8 cellular contexts compared by ENCODE assay signal in genomic region chr12:66144796-66145754, GRCh38. TPM values are rescaled to one million over a fixed set of nuclear protein-coding genes. Genes with fewer than 3 reads are reported as not detected.
DNase-seq lines count a peak whose midpoint lies in the region; ATAC-seq and TF ChIP-seq lines count a peak whose summit lies in the region.

No MANE protein-coding gene starts in this region.

- H3K9me3 Mint-ChIP-seq in T-helper 2 cell treated with Interferon-gamma antibody and Interleukin-4, amounts not matched to agents 5 μg/mL and 100 μg/mL, for 36 hours = peaks cover 26% of the 10 kb centered on the region

- peak; percentile 66 for TF ChIP-seq CTCF in fibroblast of mammary gland (conservative IDR thresholded peaks at IDR 0.05; ENCODE audit: control insufficient read depth, insufficient read depth, low read depth, low read length)
- peak; percentile 69 for TF ChIP-seq CTCF in neutrophil (IDR thresholded peaks at IDR 0.05)

- H3K4me1 Mint-ChIP-seq in T-helper 2 cell treated with Interferon-gamma antibody and Interleukin-4, amounts not matched to agents 5 μg/mL and 100 μg/mL, for 36 hours (ENCODE audit: low read depth) = peaks cover 21% of the 10 kb centered on the region

- peaks cover 68% of the 10 kb centered on the region for H3K36me3 Mint-ChIP-seq in T-helper 2 cell treated with Interferon-gamma antibody and Interleukin-4, amounts not matched to agents 5 μg/mL and 100 μg/mL, for 36 hours (ENCODE audit: low read depth)

- H3K27me3 Mint-ChIP-seq in T-helper 2 cell treated with Interferon-gamma antibody and Interleukin-4, amounts not matched to agents 5 μg/mL and 100 μg/mL, for 36 hours (ENCODE audit: low read depth) = no peaks in the 10 kb centered on the region

- H3K27me3 ChIP-seq in neutrophil = no peaks in the 10 kb centered on the region

- H3K4me3 Mint-ChIP-seq in T-helper 2 cell treated with Interferon-gamma antibody and Interleukin-4, amounts not matched to agents 5 μg/mL and 100 μg/mL, for 36 hours = peak overlapping the region; percentile 6

- peaks cover 37% of the 10 kb centered on the region for H3K36me3 ChIP-seq in neutrophil

- ATAC-seq in GM21526 (IDR thresholded peaks at IDR 0.05; ENCODE audit: low FRiP score, unreplicated experiment) = no peak
- ATAC-seq in GM21515 (IDR thresholded peaks at IDR 0.05; ENCODE audit: unreplicated experiment) = no peak

- H3K27ac ChIP-seq in neutrophil = peak overlapping the region; percentile 86

- H3K27ac Mint-ChIP-seq in T-helper 2 cell treated with Interferon-gamma antibody and Interleukin-4, amounts not matched to agents 5 μg/mL and 100 μg/mL, for 36 hours = peak overlapping the region; percentile 47

- H3K9me3 ChIP-seq in neutrophil = no peaks in the 10 kb centered on the region

- no peak overlapping the region for H3K4me3 ChIP-seq in fibroblast of mammary gland (ENCODE audit: control insufficient read depth, low read depth, low read length)
- H3K4me3 ChIP-seq in neutrophil (ENCODE audit: low read depth in 1 of 2, low read length in 1 of 2) = peak overlapping the region; percentile 39 to 41

- peaks cover 57 to 65% of the 10 kb centered on the region in 2 experiments for H3K4me1 ChIP-seq in neutrophil (ENCODE audit: control insufficient read depth in 1 of 2, insufficient read depth in 1 of 2, low read depth in 1 of 2, low read length in 1 of 2)

- DNase-seq in NCI-H1417 (lab: John Stamatoyannopoulos, UW) (peak in 2 of 3 experiments; percentile 19 to 55), NCI-H1417 treated with DMSO at 0.1 percent for 48 hours (lab: John Stamatoyannopoulos, UW) (no peak), M059J (ENCODE audit: low read depth) (peak; percentile 67), fibroblast of mammary gland (ENCODE audit: low read depth) (peak; percentile 81)
- no peak for DNase-seq in T-helper 2 cell treated with Interferon-gamma antibody and Interleukin-4, amounts not matched to agents 5 μg/mL and 100 μg/mL, for 36 hours (ENCODE audit: low spot score)

RNA-seq across cellular contexts. Expression of gene LLPH, which starts 14.5 kb away (rescaled TPM):
- total RNA-seq in M059J (2014; rRNA removed; shearing (Covaris generic)) = 16.5 and 27.8 TPM in 2 replicates

RNA-seq across cellular contexts. Expression of gene TMBIM4, which starts 24.7 kb away (rescaled TPM):
- total RNA-seq in M059J (2014; rRNA removed; shearing (Covaris generic)) = 153 and 177 TPM in 2 replicates

RNA-seq across cellular contexts. Expression of gene IRAK3, which starts 43.9 kb away (rescaled TPM):
- total RNA-seq in M059J (2014; rRNA removed; shearing (Covaris generic)) = 0.02 and 0.05 TPM in 2 replicates

Comparison
In these comparisons a context has a peak if more than half of its experiments do, and no peak if none do; other contexts are left out.
1. DNase-seq: peak in NCI-H1417 (2 of 3), M059J (single experiment) and fibroblast of mammary gland (single experiment); none in NCI-H1417 treated with DMSO at 0.1 percent for 48 hours (single experiment) and T-helper 2 cell treated with Interferon-gamma antibody and Interleukin-4, amounts not matched to agents 5 μg/mL and 100 μg/mL, for 36 hours (single experiment).